ENCODE assay signal across 16 cellular contexts in genomic region chr15:60647246-60647645, GRCh38.
DNase-seq lines count a peak whose midpoint lies in the region; ATAC-seq and TF ChIP-seq lines count a peak whose summit lies in the region.
"Had no signal": no experiment of that assay in that cellular context is flagged by ENCODE, and none has a peak within 500 bp of the region (broad histone marks: within the 10 kb centered on the region; RNA-seq: fewer than 3 reads in every experiment).

No MANE protein-coding gene starts in this region.

- no peak overlapping the region for H3K14ac ChIP-seq in neuronal stem cell (ENCODE audit: low read length)

- H4K91ac ChIP-seq in neuronal stem cell (ENCODE audit: low read depth, low read length, poor library complexity), result no peak overlapping the region

- no peak overlapping the region for H4K8ac ChIP-seq in neuronal stem cell (ENCODE audit: low read depth, low read length)

- H3K27me3 ChIP-seq in neuronal stem cell (ENCODE audit: control insufficient read depth in 3 of 3, insufficient read depth in 3 of 3, low read depth in 1 of 3, low read length in 3 of 3), result no peaks in the 10 kb centered on the region
- no peaks in the 10 kb centered on the region for H3K27me3 ChIP-seq in CD4-positive, alpha-beta T cell (ENCODE audit: control insufficient read depth, insufficient read depth, low read length)
- H3K27me3 ChIP-seq: BLaER1 had no signal

- no peak overlapping the region for H2BK5ac ChIP-seq in neuronal stem cell (ENCODE audit: low read length)

- no peak overlapping the region for H2BK120ac ChIP-seq in neuronal stem cell (ENCODE audit: low read depth, low read length)

- CTCF ChIA-PET in activated naive CD4-positive, alpha-beta T cell treated with anti-CD3 and anti-CD28 coated beads, Interleukin-2, amount 10 ng/mL, durations not matched to agents 7 days and 5 days (lab: Charles Lee), result interaction anchor here (0.7 to 1.0 kb wide), 2 partner anchors 9 to 32 kb away, joined by 3 read pairs; no protein-coding TSS in a partner anchor
- CTCF ChIA-PET in CD4-positive, alpha-beta T cell (lab: Charles Lee), result interaction anchor here (1.8 kb wide), 1 partner anchor 62 kb away, joined by 5 read pairs; no protein-coding TSS in a partner anchor

- no peak overlapping the region for H3K4ac ChIP-seq in neuronal stem cell (ENCODE audit: low read length)

- ATAC-seq in CD4-positive, alpha-beta T cell (ENCODE audit: poor library complexity), result no peak
- ATAC-seq: K562 had no signal

- no peak overlapping the region for H3K4me3 ChIP-seq in neuronal stem cell (ENCODE audit: low read length in 2 of 2)
- H3K4me3 ChIP-seq: BLaER1, K562 had no signal

- peaks cover 37% of the 10 kb centered on the region for H3K4me1 Mint-ChIP-seq in activated naive CD4-positive, alpha-beta T cell treated with anti-CD3 and anti-CD28 coated beads, Interleukin-2, amount 50 U/mL, for 24 hours
- peaks cover 42% of the 10 kb centered on the region for H3K4me1 Mint-ChIP-seq in activated naive CD4-positive, alpha-beta T cell treated with anti-CD3 and anti-CD28 coated beads, Interleukin-2, amount 10 ng/mL, durations not matched to agents 7 days and 5 days
- H3K4me1 Mint-ChIP-seq in CD4-positive, alpha-beta T cell (ENCODE audit: low read depth), result peaks cover 39% of the 10 kb centered on the region

- H3K9me3 Mint-ChIP-seq in activated naive CD4-positive, alpha-beta T cell treated with anti-CD3 and anti-CD28 coated beads, Interleukin-2, amount 50 U/mL, for 24 hours, result no peaks in the 10 kb centered on the region
- H3K9me3 Mint-ChIP-seq in activated naive CD4-positive, alpha-beta T cell treated with anti-CD3 and anti-CD28 coated beads, Interleukin-2, amount 10 ng/mL, durations not matched to agents 7 days and 5 days, result no peaks in the 10 kb centered on the region
- no peaks in the 10 kb centered on the region for H3K9me3 Mint-ChIP-seq in CD4-positive, alpha-beta T cell

- peak overlapping the region; percentile 46 for H3K27ac Mint-ChIP-seq in activated naive CD4-positive, alpha-beta T cell treated with anti-CD3 and anti-CD28 coated beads, Interleukin-2, amount 50 U/mL, for 24 hours
- H3K27ac Mint-ChIP-seq in activated naive CD4-positive, alpha-beta T cell treated with anti-CD3 and anti-CD28 coated beads, Interleukin-2, amount 10 ng/mL, durations not matched to agents 7 days and 5 days, result no peak overlapping the region
- H3K27ac Mint-ChIP-seq in CD4-positive, alpha-beta T cell, result no peak overlapping the region

- intact Hi-C loops in CD4-positive, alpha-beta T cell (cut with DNase I, micrococcal nuclease), result no loop called here

- no peak for TF ChIP-seq CTCF in CD4-positive, alpha-beta T cell (IDR thresholded peaks at IDR 0.05)

- no peak overlapping the region for H3K27ac ChIP-seq in neuronal stem cell (replicated peaks; ENCODE audit: low read length)
- no peak overlapping the region for H3K27ac ChIP-seq in CD4-positive, alpha-beta T cell (ENCODE audit: low read depth, low read length)
- H3K27ac ChIP-seq: BLaER1, RWPE1 had no signal

- no peaks in the 10 kb centered on the region for H3K27me3 Mint-ChIP-seq in activated naive CD4-positive, alpha-beta T cell treated with anti-CD3 and anti-CD28 coated beads, Interleukin-2, amount 50 U/mL, for 24 hours
- peaks cover 3% of the 10 kb centered on the region for H3K27me3 Mint-ChIP-seq in activated naive CD4-positive, alpha-beta T cell treated with anti-CD3 and anti-CD28 coated beads, Interleukin-2, amount 10 ng/mL, durations not matched to agents 7 days and 5 days
- no peaks in the 10 kb centered on the region for H3K27me3 Mint-ChIP-seq in CD4-positive, alpha-beta T cell

- POLR2A ChIA-PET in CD4-positive, alpha-beta T cell (lab: Charles Lee), result no interaction called here

- no peak overlapping the region for H2BK12ac ChIP-seq in neuronal stem cell (ENCODE audit: low read length)

- no peak for DNase-seq in activated naive CD4-positive, alpha-beta T cell treated with anti-CD3 and anti-CD28 coated beads, Interleukin-2, amount 10 ng/mL, durations not matched to agents 7 days and 5 days
- peak; percentile 7 for DNase-seq in cerebellum (ENCODE audit: low spot score)
- DNase-seq in neuronal stem cell (ENCODE audit: low spot score), result no peak
- DNase-seq in NCI-H2227 treated with DMSO at 0.1 percent for 48 hours (lab: John Stamatoyannopoulos, UW), result no peak
- DNase-seq in CD4-positive, alpha-beta T cell, result no peak
- no peak for DNase-seq in activated CD8-positive, alpha-beta memory T cell treated with anti-CD3 and anti-CD28 coated beads, Interleukin-2, amount 50 U/mL, for 4 hours
- no peak for DNase-seq in SKM-1 (lab: John Stamatoyannopoulos, UW; ENCODE audit: unreplicated experiment)
- DNase-seq: 8988T, DMS79 treated with DMSO at 0.1 percent for 48 hours, HCEC 1CT, NCI-H187, NCI-H446 treated with DMSO at 0.1 percent for 48 hours had no signal

- no peak overlapping the region for H3K23ac ChIP-seq in neuronal stem cell (ENCODE audit: low read depth, low read length, poor library complexity)

- no peak overlapping the region for H3K18ac ChIP-seq in neuronal stem cell (ENCODE audit: low read length)

- WGBS in neuronal stem cell (ENCODE audit: extremely low coverage in 2 of 2, insufficient read length in 2 of 2, insufficient replicate concordance in 1 of 2), 2 donors, result no CpG with 5 or more reads among the region's 5 CpGs

- H2AK5ac ChIP-seq in neuronal stem cell (ENCODE audit: low read depth, low read length), result no peak overlapping the region

- no peak overlapping the region for H3K4me3 Mint-ChIP-seq in activated naive CD4-positive, alpha-beta T cell treated with anti-CD3 and anti-CD28 coated beads, Interleukin-2, amount 50 U/mL, for 24 hours
- H3K4me3 Mint-ChIP-seq in activated naive CD4-positive, alpha-beta T cell treated with anti-CD3 and anti-CD28 coated beads, Interleukin-2, amount 10 ng/mL, durations not matched to agents 7 days and 5 days, result no peak overlapping the region
- H3K4me3 Mint-ChIP-seq in CD4-positive, alpha-beta T cell, result no peak overlapping the region

- H3K9ac ChIP-seq in neuronal stem cell (ENCODE audit: low read depth, low read length, poor library complexity), result no peak overlapping the region
- H3K9ac ChIP-seq: BLaER1 had no signal

- H3K36me3 ChIP-seq in neuronal stem cell (replicated peaks in 1 of 2; ENCODE audit: control insufficient read depth in 2 of 2, insufficient read depth in 2 of 2, low read length in 2 of 2), result no peaks in the 10 kb centered on the region
- H3K36me3 ChIP-seq: BLaER1 had no signal

- H3K79me1 ChIP-seq in neuronal stem cell (ENCODE audit: low read depth, low read length), result no peaks in the 10 kb centered on the region

- no peaks in the 10 kb centered on the region for H3K36me3 Mint-ChIP-seq in activated naive CD4-positive, alpha-beta T cell treated with anti-CD3 and anti-CD28 coated beads, Interleukin-2, amount 50 U/mL, for 24 hours
- no peaks in the 10 kb centered on the region for H3K36me3 Mint-ChIP-seq in activated naive CD4-positive, alpha-beta T cell treated with anti-CD3 and anti-CD28 coated beads, Interleukin-2, amount 10 ng/mL, durations not matched to agents 7 days and 5 days
- no peaks in the 10 kb centered on the region for H3K36me3 Mint-ChIP-seq in CD4-positive, alpha-beta T cell (ENCODE audit: low read depth)

- H2AFZ ChIP-seq in neuronal stem cell (ENCODE audit: low read length), result peak overlapping the region; percentile 15

- H2BK15ac ChIP-seq in neuronal stem cell (ENCODE audit: low read length), result no peak overlapping the region

- no peaks in the 10 kb centered on the region for H3K9me3 ChIP-seq in neuronal stem cell (replicated peaks in 1 of 2; ENCODE audit: control insufficient read depth in 2 of 2, insufficient read depth in 1 of 2, low read depth in 1 of 2, low read length in 2 of 2)
- no peaks in the 10 kb centered on the region for H3K9me3 ChIP-seq in CD4-positive, alpha-beta T cell (ENCODE audit: control insufficient read depth, low read length)
- H3K9me3 ChIP-seq: BLaER1 had no signal

- no peak overlapping the region for H3K4me2 ChIP-seq in neuronal stem cell (ENCODE audit: insufficient read depth, low read length, poor library complexity, severe bottlenecking)
- H3K4me2 ChIP-seq: BLaER1 had no signal

- H3K4me1 ChIP-seq in neuronal stem cell (ENCODE audit: control insufficient read depth in 2 of 2, insufficient read depth in 1 of 2, low read depth in 1 of 2, low read length in 2 of 2), result peaks cover 14 to 17% of the 10 kb centered on the region in 2 donors
